In the genomic region with DNA sequence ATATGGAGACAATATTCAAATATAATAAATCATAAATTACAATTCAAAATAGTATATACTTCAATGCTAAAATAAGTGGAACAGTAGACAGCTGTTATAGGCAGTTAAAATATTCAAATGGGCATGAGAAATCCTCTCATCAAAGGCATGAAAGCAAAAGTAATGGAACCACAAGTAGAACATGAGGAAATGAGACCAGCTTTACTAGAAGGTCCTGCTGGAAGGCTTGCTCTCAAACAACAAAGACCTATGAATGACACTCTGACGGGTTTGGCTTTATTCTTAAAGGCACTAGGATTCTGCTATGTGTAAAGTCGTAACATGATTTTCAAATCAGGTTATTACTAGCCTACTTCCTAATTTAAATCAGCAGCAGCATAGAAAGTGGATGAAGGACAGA, we compare ENCODE assay signal across 13 cellular contexts.
DNase-seq lines count a peak whose midpoint lies in the region; ATAC-seq and TF ChIP-seq lines count a peak whose summit lies in the region.
"Had no signal": no experiment of that assay in that cellular context is flagged by ENCODE, and none has a peak within 500 bp of the region (broad histone marks: within the 10 kb centered on the region; RNA-seq: fewer than 3 reads in every experiment).

No MANE protein-coding gene starts in this region.

- 90 to 91% methylated on average over 2 of the region's 2 CpGs for WGBS in lower leg skin, 2 donors

- TF ChIP-seq POLR2A in lower leg skin (IDR thresholded peaks at IDR 0.05) = no peak

- peaks cover 9% of the 10 kb centered on the region for H3K4me1 ChIP-seq in lower lobe of right lung

- intact Hi-C loops in natural killer cell (cut with micrococcal nuclease) = loop anchor here (10.0 kb wide), 1 partner anchor 358 kb away; the partner anchor contains the start of gene RGCC
- intact Hi-C loops in lower leg skin (cut with DNase I; ENCODE audit: low total_unique reads) = no loop called here
- intact Hi-C loops in lower lobe of right lung (cut with DNase I) = no loop called here

- H3K27ac ChIP-seq in lower lobe of right lung = no peak overlapping the region
- H3K27ac ChIP-seq: pancreas had no signal

- H3K9me3 ChIP-seq in lower lobe of right lung = no peaks in the 10 kb centered on the region
- H3K9me3 ChIP-seq: pancreas had no signal

- DNase-seq in natural killer cell (no peak), lower leg skin (ENCODE audit: low spot score in 2 of 2) (no peak), lower lobe of right lung (no peak)
- no peak for DNase-seq in natural killer cell treated with Interleukin-12 subunit alpha and Interleukin-12 subunit beta and Interleukin-15 and Interleukin-18, amount 100 ng/mL, for 72 hours (ENCODE audit: low spot score)
- no peak for DNase-seq in stimulated activated naive B cell treated with anti-CD40 and anti-IgM and Interleukin-4, amounts not matched to agents 10 μg/mL and 1 μg/mL and 100 μg/mL, for 72 hours
- DNase-seq: activated CD8-positive, alpha-beta memory T cell treated with anti-CD3 and anti-CD28 coated beads, Interleukin-2, amount 50 U/mL, for 4 hours; NCI-H1092; NK-92 treated with Interleukin-12 subunit alpha and Interleukin-12 subunit beta, amount 100 ng/mL, for 24 hours; pancreas had no signal

- H3K27ac Mint-ChIP-seq in natural killer cell = peak overlapping the region; percentile 56 to 86
- H3K27ac Mint-ChIP-seq in natural killer cell treated with Interleukin-12 subunit alpha and Interleukin-12 subunit beta and Interleukin-15 and Interleukin-18, amount 100 ng/mL, for 72 hours = no peak overlapping the region
- no peak overlapping the region for H3K27ac Mint-ChIP-seq in stimulated activated naive B cell treated with anti-CD40 and anti-IgM and Interleukin-4, amounts not matched to agents 10 μg/mL and 1 μg/mL and 100 μg/mL, for 72 hours
- H3K27ac Mint-ChIP-seq: T-helper 1 cell treated with Interleukin-12 subunit alpha and Interleukin-12 subunit beta and Interleukin-4 antibody, amounts not matched to agents 30 μg/mL and 1 μg/mL, for 36 hours had no signal

- no peaks in the 10 kb centered on the region for H3K27me3 ChIP-seq in lower lobe of right lung (ENCODE audit: low read depth)
- H3K27me3 ChIP-seq: pancreas had no signal

- H3K4me3 ChIP-seq in lower leg skin (ENCODE audit: low read depth, poor library complexity, severe bottlenecking) (no peak overlapping the region), lower lobe of right lung (no peak overlapping the region)
- H3K4me3 ChIP-seq: pancreas had no signal

- H3K4me3 Mint-ChIP-seq in natural killer cell = no peak overlapping the region
- H3K4me3 Mint-ChIP-seq in natural killer cell treated with Interleukin-12 subunit alpha and Interleukin-12 subunit beta and Interleukin-15 and Interleukin-18, amount 100 ng/mL, for 72 hours = no peak overlapping the region
- H3K4me3 Mint-ChIP-seq in stimulated activated naive B cell treated with anti-CD40 and anti-IgM and Interleukin-4, amounts not matched to agents 10 μg/mL and 1 μg/mL and 100 μg/mL, for 72 hours = no peak overlapping the region
- H3K4me3 Mint-ChIP-seq: T-helper 1 cell treated with Interleukin-12 subunit alpha and Interleukin-12 subunit beta and Interleukin-4 antibody, amounts not matched to agents 30 μg/mL and 1 μg/mL, for 36 hours had no signal

- H3K4me1 Mint-ChIP-seq in natural killer cell = peaks cover 36 to 39% of the 10 kb centered on the region in 2 donors
- H3K4me1 Mint-ChIP-seq in natural killer cell treated with Interleukin-12 subunit alpha and Interleukin-12 subunit beta and Interleukin-15 and Interleukin-18, amount 100 ng/mL, for 72 hours (ENCODE audit: low read depth in 2 of 2) = peaks cover 31 to 36% of the 10 kb centered on the region in 2 donors
- peaks cover 7 to 24% of the 10 kb centered on the region in 2 donors for H3K4me1 Mint-ChIP-seq in stimulated activated naive B cell treated with anti-CD40 and anti-IgM and Interleukin-4, amounts not matched to agents 10 μg/mL and 1 μg/mL and 100 μg/mL, for 72 hours

- H3K36me3 Mint-ChIP-seq in natural killer cell = no peaks in the 10 kb centered on the region
- H3K36me3 Mint-ChIP-seq in natural killer cell treated with Interleukin-12 subunit alpha and Interleukin-12 subunit beta and Interleukin-15 and Interleukin-18, amount 100 ng/mL, for 72 hours = peaks cover 33% of the 10 kb centered on the region
- H3K36me3 Mint-ChIP-seq in stimulated activated naive B cell treated with anti-CD40 and anti-IgM and Interleukin-4, amounts not matched to agents 10 μg/mL and 1 μg/mL and 100 μg/mL, for 72 hours = peaks cover 44 to 61% of the 10 kb centered on the region in 2 donors

- TF ChIP-seq CTCF in natural killer cell (IDR thresholded peaks at IDR 0.05) = no peak
- TF ChIP-seq CTCF in lower leg skin (IDR thresholded peaks at IDR 0.05) = no peak
- no peak for TF ChIP-seq CTCF in lower lobe of right lung (IDR thresholded peaks at IDR 0.05)

- peaks cover 8% of the 10 kb centered on the region for H3K36me3 ChIP-seq in lower lobe of right lung

- peaks cover 2% of the 10 kb centered on the region in 2 donors for H3K9me3 Mint-ChIP-seq in natural killer cell
- H3K9me3 Mint-ChIP-seq in natural killer cell treated with Interleukin-12 subunit alpha and Interleukin-12 subunit beta and Interleukin-15 and Interleukin-18, amount 100 ng/mL, for 72 hours = no peaks in the 10 kb centered on the region
- H3K9me3 Mint-ChIP-seq in stimulated activated naive B cell treated with anti-CD40 and anti-IgM and Interleukin-4, amounts not matched to agents 10 μg/mL and 1 μg/mL and 100 μg/mL, for 72 hours = peaks cover 0 to 1% of the 10 kb centered on the region in 2 donors
- H3K9me3 Mint-ChIP-seq: T-helper 1 cell treated with Interleukin-12 subunit alpha and Interleukin-12 subunit beta and Interleukin-4 antibody, amounts not matched to agents 30 μg/mL and 1 μg/mL, for 36 hours had no signal

- ATAC-seq in natural killer cell (no peak), GM21786 (IDR thresholded peaks at IDR 0.05; ENCODE audit: unreplicated experiment) (peak; percentile 54), HG03457 (IDR thresholded peaks at IDR 0.05; ENCODE audit: unreplicated experiment) (peak; percentile 53), SK-N-SH treated with all-trans-retinoic acid at 6 μM for 48 hours (no peak), lower lobe of right lung (no peak)
- no peak for ATAC-seq in natural killer cell treated with Interleukin-12 subunit alpha and Interleukin-12 subunit beta and Interleukin-15 and Interleukin-18, amount 100 ng/mL, for 72 hours
- ATAC-seq in stimulated activated naive B cell treated with anti-CD40 and anti-IgM and Interleukin-4, amounts not matched to agents 10 μg/mL and 1 μg/mL and 100 μg/mL, for 72 hours (replicated peaks) = peak; percentile 29 to 41

- H3K27me3 Mint-ChIP-seq in natural killer cell (ENCODE audit: low read depth in 2 of 2) = no peaks in the 10 kb centered on the region
- H3K27me3 Mint-ChIP-seq in natural killer cell treated with Interleukin-12 subunit alpha and Interleukin-12 subunit beta and Interleukin-15 and Interleukin-18, amount 100 ng/mL, for 72 hours = no peaks in the 10 kb centered on the region
- H3K27me3 Mint-ChIP-seq in stimulated activated naive B cell treated with anti-CD40 and anti-IgM and Interleukin-4, amounts not matched to agents 10 μg/mL and 1 μg/mL and 100 μg/mL, for 72 hours = no peaks in the 10 kb centered on the region

TF ChIP-seq in SK-N-SH treated with all-trans-retinoic acid at 6 μM for 48 hours, 23 proteins besides CTCF, POLR2A, EP300 and RAD21 (continues in another document):
- TF ChIP-seq TOX (CRISPR knock-in tag; IDR thresholded peaks at IDR 0.05; ENCODE audit: borderline replicate concordance) (no peak), ZNF565 (CRISPR knock-in tag; conservative IDR thresholded peaks at IDR 0.05; ENCODE audit: low read depth) (no peak), RARB (CRISPR knock-in tag; IDR thresholded peaks at IDR 0.05) (no peak), BACH2 (CRISPR knock-in tag; IDR thresholded peaks at IDR 0.05; ENCODE audit: borderline replicate concordance) (no peak), ZFP3 (CRISPR knock-in tag; IDR thresholded peaks at IDR 0.05) (no peak), TSHZ2 (CRISPR knock-in tag; IDR thresholded peaks at IDR 0.05) (no peak), ISL1 (CRISPR knock-in tag; IDR thresholded peaks at IDR 0.05) (no peak), CSDC2 (CRISPR knock-in tag; IDR thresholded peaks at IDR 0.05) (no peak)
- TF ChIP-seq, protein P1, sequence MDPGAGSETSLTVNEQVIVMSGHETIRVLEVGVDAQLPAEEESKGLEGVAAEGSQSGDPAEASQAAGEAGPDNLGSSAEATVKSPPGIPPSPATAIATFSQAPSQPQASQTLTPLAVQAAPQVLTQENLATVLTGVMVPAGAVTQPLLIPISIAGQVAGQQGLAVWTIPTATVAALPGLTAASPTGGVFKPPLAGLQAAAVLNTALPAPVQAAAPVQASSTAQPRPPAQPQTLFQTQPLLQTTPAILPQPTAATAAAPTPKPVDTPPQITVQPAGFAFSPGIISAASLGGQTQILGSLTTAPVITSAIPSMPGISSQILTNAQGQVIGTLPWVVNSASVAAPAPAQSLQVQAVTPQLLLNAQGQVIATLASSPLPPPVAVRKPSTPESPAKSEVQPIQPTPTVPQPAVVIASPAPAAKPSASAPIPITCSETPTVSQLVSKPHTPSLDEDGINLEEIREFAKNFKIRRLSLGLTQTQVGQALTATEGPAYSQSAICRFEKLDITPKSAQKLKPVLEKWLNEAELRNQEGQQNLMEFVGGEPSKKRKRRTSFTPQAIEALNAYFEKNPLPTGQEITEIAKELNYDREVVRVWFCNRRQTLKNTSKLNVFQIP (CRISPR knock-in tag; IDR thresholded peaks at IDR 0.05; ENCODE audit: borderline replicate concordance, low read depth) = no peak

Comparison
In these comparisons a context has a peak if more than half of its experiments do, and no peak if none do; other contexts are left out.
1. H3K27ac Mint-ChIP-seq: peak in natural killer cell (2 of 2); none in natural killer cell treated with Interleukin-12 subunit alpha and Interleukin-12 subunit beta and Interleukin-15 and Interleukin-18, amount 100 ng/mL, for 72 hours (0 of 2) and stimulated activated naive B cell treated with anti-CD40 and anti-IgM and Interleukin-4, amounts not matched to agents 10 μg/mL and 1 μg/mL and 100 μg/mL, for 72 hours (single experiment).
2. ATAC-seq: peak in GM21786 (single experiment), HG03457 (single experiment) and stimulated activated naive B cell treated with anti-CD40 and anti-IgM and Interleukin-4, amounts not matched to agents 10 μg/mL and 1 μg/mL and 100 μg/mL, for 72 hours (2 of 2); none in natural killer cell (0 of 3), natural killer cell treated with Interleukin-12 subunit alpha and Interleukin-12 subunit beta and Interleukin-15 and Interleukin-18, amount 100 ng/mL, for 72 hours (0 of 2), SK-N-SH treated with all-trans-retinoic acid at 6 μM for 48 hours (single experiment) and lower lobe of right lung (0 of 2).